Comparison of ENCODE assay signal across 19 cellular contexts in the genomic region with DNA sequence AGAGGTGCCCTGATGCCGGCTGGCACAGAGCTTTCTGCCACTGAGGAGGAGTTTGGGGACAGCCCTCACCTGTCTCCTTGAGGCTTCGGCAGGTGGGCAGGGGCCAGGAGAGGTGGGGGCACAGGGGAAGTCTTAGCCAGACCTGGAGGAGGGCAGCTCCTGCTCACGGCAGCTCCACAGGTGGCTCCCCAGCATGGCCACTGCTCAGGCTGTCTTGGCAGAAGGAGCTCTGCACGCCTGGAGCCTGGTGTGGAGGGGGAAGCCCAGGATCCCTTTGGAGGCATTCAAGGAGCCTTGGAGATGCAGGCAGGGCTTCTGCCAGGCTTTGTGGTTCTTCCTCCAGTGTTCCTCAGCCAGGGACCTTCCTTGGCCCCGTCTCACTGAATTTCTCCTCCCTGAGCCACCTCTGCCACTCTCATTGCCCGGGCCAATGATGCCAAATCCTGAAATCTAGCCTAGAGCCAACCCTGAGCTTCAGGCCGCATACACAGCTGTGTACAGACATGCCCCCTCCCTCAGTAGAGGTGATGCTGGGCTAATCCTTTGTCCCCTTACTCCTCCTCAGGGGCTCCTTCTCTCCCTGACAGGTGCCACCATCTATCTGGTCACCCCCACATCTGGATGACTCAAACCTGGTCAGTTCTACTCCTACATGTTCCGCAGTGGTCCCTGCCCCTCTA.
DNase-seq lines count a peak whose midpoint lies in the region; ATAC-seq and TF ChIP-seq lines count a peak whose summit lies in the region.
"Had no signal": no experiment of that assay in that cellular context is flagged by ENCODE, and none has a peak within 500 bp of the region (broad histone marks: within the 10 kb centered on the region; RNA-seq: fewer than 3 reads in every experiment).

No MANE protein-coding gene starts in this region.

- no peaks in the 10 kb centered on the region for H3K36me3 Mint-ChIP-seq in activated CD4-positive, alpha-beta T cell treated with anti-CD3 and anti-CD28 coated beads for 36 hours (ENCODE audit: low read depth)
- no peaks in the 10 kb centered on the region for H3K36me3 Mint-ChIP-seq in stimulated activated effector memory CD8-positive, alpha-beta T cell treated with anti-CD3 and anti-CD28 coated beads, Interleukin-12 subunit alpha, Interleukin-12 subunit beta, amount 100 ng/mL, for 72 hours

- H3K4me1 ChIP-seq in RWPE2 (ENCODE audit: insufficient read depth, poor library complexity, severe bottlenecking) (no peaks in the 10 kb centered on the region), foreskin keratinocyte (no peaks in the 10 kb centered on the region)
- H3K4me1 ChIP-seq: Caco-2 had no signal

- H3K27ac ChIP-seq in RWPE2 (ENCODE audit: poor library complexity, severe bottlenecking) (no peak overlapping the region), foreskin keratinocyte (no peak overlapping the region)

- intact Hi-C loops in activated CD4-positive, alpha-beta T cell treated with anti-CD3 and anti-CD28 coated beads for 36 hours (cut with DNase I, micrococcal nuclease), result no loop called here
- intact Hi-C loops in head of caudate nucleus (cut with DNase I), result no loop called here

- CTCF ChIA-PET in activated CD4-positive, alpha-beta T cell treated with anti-CD3 and anti-CD28 coated beads for 36 hours (lab: Charles Lee), result no interaction called here

- H3K36me3 ChIP-seq in RWPE2 (ENCODE audit: low read depth), result no peaks in the 10 kb centered on the region

- peaks cover 5% of the 10 kb centered on the region for H3K27me3 Mint-ChIP-seq in activated CD4-positive, alpha-beta T cell treated with anti-CD3 and anti-CD28 coated beads for 36 hours

- ATAC-seq in activated CD4-positive, alpha-beta T cell treated with anti-CD3 and anti-CD28 coated beads for 36 hours, result peak; percentile 49
- ATAC-seq in RWPE2 (ENCODE audit: low read depth) (peak; percentile 50), foreskin keratinocyte (peak; percentile 31)
- ATAC-seq in stimulated activated effector memory CD8-positive, alpha-beta T cell treated with anti-CD3 and anti-CD28 coated beads, Interleukin-12 subunit alpha, Interleukin-12 subunit beta, amount 100 ng/mL, for 72 hours, result peak; percentile 51
- ATAC-seq: GM12878, GM23338, HCT116 had no signal

- no peaks in the 10 kb centered on the region for H3K9me3 ChIP-seq in RWPE2 (ENCODE audit: severe bottlenecking)
- H3K9me3 ChIP-seq: Caco-2 had no signal

- TF ChIP-seq CTCF in RWPE2 (IDR thresholded peaks at IDR 0.05; ENCODE audit: poor library complexity, severe bottlenecking) (no peak), foreskin keratinocyte (conservative IDR thresholded peaks at IDR 0.05) (no peak)

- POLR2A ChIA-PET in activated CD4-positive, alpha-beta T cell treated with anti-CD3 and anti-CD28 coated beads for 36 hours (lab: Charles Lee), result no interaction called here

- H3K4me3 Mint-ChIP-seq in activated CD4-positive, alpha-beta T cell treated with anti-CD3 and anti-CD28 coated beads for 36 hours, result no peak overlapping the region
- H3K4me3 Mint-ChIP-seq in stimulated activated effector memory CD8-positive, alpha-beta T cell treated with anti-CD3 and anti-CD28 coated beads, Interleukin-12 subunit alpha, Interleukin-12 subunit beta, amount 100 ng/mL, for 72 hours, result no peak overlapping the region
- H3K4me3 Mint-ChIP-seq: CD4-positive, alpha-beta T cell; GM23338 had no signal

- no peaks in the 10 kb centered on the region for H3K9me3 Mint-ChIP-seq in activated CD4-positive, alpha-beta T cell treated with anti-CD3 and anti-CD28 coated beads for 36 hours (ENCODE audit: low read depth)
- H3K9me3 Mint-ChIP-seq in stimulated activated effector memory CD8-positive, alpha-beta T cell treated with anti-CD3 and anti-CD28 coated beads, Interleukin-12 subunit alpha, Interleukin-12 subunit beta, amount 100 ng/mL, for 72 hours, result no peaks in the 10 kb centered on the region
- H3K9me3 Mint-ChIP-seq: CD4-positive, alpha-beta T cell had no signal

- no peaks in the 10 kb centered on the region for H3K4me1 Mint-ChIP-seq in activated CD4-positive, alpha-beta T cell treated with anti-CD3 and anti-CD28 coated beads for 36 hours
- H3K4me1 Mint-ChIP-seq in stimulated activated effector memory CD8-positive, alpha-beta T cell treated with anti-CD3 and anti-CD28 coated beads, Interleukin-12 subunit alpha, Interleukin-12 subunit beta, amount 100 ng/mL, for 72 hours, result no peaks in the 10 kb centered on the region

- H3K4me3 ChIP-seq in RWPE2 (ENCODE audit: severe bottlenecking), result no peak overlapping the region
- H3K4me3 ChIP-seq: GM12878, GM23338 had no signal

- H3K27ac Mint-ChIP-seq in activated CD4-positive, alpha-beta T cell treated with anti-CD3 and anti-CD28 coated beads for 36 hours, result no peak overlapping the region
- H3K27ac Mint-ChIP-seq in stimulated activated effector memory CD8-positive, alpha-beta T cell treated with anti-CD3 and anti-CD28 coated beads, Interleukin-12 subunit alpha, Interleukin-12 subunit beta, amount 100 ng/mL, for 72 hours, result no peak overlapping the region
- H3K27ac Mint-ChIP-seq: CD4-positive, alpha-beta T cell; GM23338 had no signal

- H3K27me3 ChIP-seq in RWPE2 (ENCODE audit: insufficient read depth, poor library complexity, severe bottlenecking) (no peaks in the 10 kb centered on the region), foreskin keratinocyte (peaks cover 3% of the 10 kb centered on the region)

- DNase-seq in activated CD4-positive, alpha-beta T cell treated with anti-CD3 and anti-CD28 coated beads for 36 hours, result no peak
- no peak for DNase-seq in activated CD4-positive, alpha-beta T cell treated with anti-CD3 and anti-CD28 coated beads, Interleukin-2, amount 50 U/mL, for 48 hours
- DNase-seq in RWPE2 (ENCODE audit: low spot score) (peak; percentile 47), foreskin keratinocyte (no peak), 8988T (no peak), head of caudate nucleus (no peak)
- no peak for DNase-seq in stimulated activated effector memory CD8-positive, alpha-beta T cell treated with anti-CD3 and anti-CD28 coated beads, Interleukin-12 subunit alpha, Interleukin-12 subunit beta, amount 100 ng/mL, for 72 hours (ENCODE audit: low spot score in 2 of 2)
- DNase-seq: Caco-2; CD4-positive, alpha-beta T cell; DMS153; GF-D8; MM.1S; NCI-H1092; NCI-H1436 treated with DMSO at 0.1 percent for 48 hours; NCI-H2029; SHP77 had no signal
